Comparison of ENCODE assay signal across 9 cellular contexts in the genomic region with DNA sequence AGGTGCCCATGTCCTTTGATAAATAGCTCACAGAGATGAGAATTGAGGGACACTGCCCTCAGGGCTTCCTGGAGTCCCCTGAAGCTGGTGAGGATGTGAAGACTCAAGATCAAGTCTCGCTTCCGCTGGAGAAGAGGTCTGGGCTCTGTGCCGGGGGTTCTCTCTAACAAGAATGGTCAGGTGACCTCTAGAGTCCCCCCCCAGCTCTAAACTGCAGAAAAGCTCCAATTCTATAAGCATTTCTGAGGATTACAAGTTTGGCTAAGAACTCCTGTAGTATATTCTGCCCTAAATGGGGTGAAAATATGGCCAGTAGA. TPM values are rescaled to one million over a fixed set of nuclear protein-coding genes. Genes with fewer than 3 reads are reported as not detected.
DNase-seq lines count a peak whose midpoint lies in the region; ATAC-seq, FAIRE-seq and TF ChIP-seq lines count a peak whose summit lies in the region.
"Had no signal": no experiment of that assay in that cellular context is flagged by ENCODE, and none has a peak within 500 bp of the region (broad histone marks: within the 10 kb centered on the region; RNA-seq: fewer than 3 reads in every experiment).

No MANE protein-coding gene starts in this region.

- H3K27me3 ChIP-seq in esophagus squamous epithelium = no peaks in the 10 kb centered on the region
- H3K27me3 ChIP-seq in small intestine (ENCODE audit: control insufficient read depth in 2 of 2, insufficient read depth in 2 of 2, low read length in 2 of 2) = no peaks in the 10 kb centered on the region

- DNase-seq in SK-N-MC (ENCODE audit: low read depth, low spot score) (no peak), esophagus squamous epithelium (lab: John Stamatoyannopoulos, UW) (no peak), small intestine (no peak), sciatic nerve (ENCODE audit: low spot score) (no peak), AML-193 (lab: John Stamatoyannopoulos, UW) (no peak), dedifferentiated amniotic fluid mesenchymal stem cell (ENCODE audit: extremely low spot score) (no peak)
- DNase-seq: NCI-H146 had no signal

- no peak for TF ChIP-seq CTCF in esophagus squamous epithelium (IDR thresholded peaks at IDR 0.05)

- peak overlapping the region; percentile 62; the same call in 1 of the 2 replicates for H3K4me3 ChIP-seq in SK-N-MC
- peak overlapping the region in 2 of 4 donors; percentile 0 to 35 for H3K4me3 ChIP-seq in esophagus squamous epithelium
- H3K4me3 ChIP-seq in small intestine (ENCODE audit: low read depth in 1 of 2, low read length in 2 of 2) = peak overlapping the region in 1 of 2 donors; percentile 54

- H3K9ac ChIP-seq in SK-N-MC (ENCODE audit: insufficient read length) = no peak overlapping the region

- H3K27ac ChIP-seq in SK-N-MC (peak overlapping the region; percentile 92), esophagus squamous epithelium (peak overlapping the region; percentile 38 to 86 (median 72)), small intestine (ENCODE audit: low read depth in 1 of 2, low read length in 1 of 2) (peak overlapping the region; percentile 71 to 81)

- in situ Hi-C loops in GM18951 (cut with MboI; ENCODE audit: low sequenced_read_pairs, unreplicated experiment) = loop anchor here (10.0 kb wide), 2 partner anchors 46 to 264 kb away; a partner anchor contains a TSS

- intact Hi-C loops in esophagus squamous epithelium (cut with DNase I) (loop anchor here (10.0 kb wide), 1 partner anchor 46 kb away; no protein-coding TSS in a partner anchor), sciatic nerve (cut with DNase I) (no loop called here)

- ATAC-seq in sciatic nerve = no peak
- ATAC-seq in GM18861 (IDR thresholded peaks at IDR 0.05; ENCODE audit: unreplicated experiment) = no peak

- TF ChIP-seq POLR2A in GM18951 (IDR thresholded peaks at IDR 0.05; ENCODE audit: extremely low read depth, insufficient read depth, insufficient read length) = peak; percentile 1
- TF ChIP-seq POLR2A in esophagus squamous epithelium (IDR thresholded peaks at IDR 0.05) = no peak

- FAIRE-seq in small intestine (lab: Jason Lieb, UNC) = no peak

- H3K4me1 ChIP-seq in esophagus squamous epithelium = peaks cover 0 to 75% (median 49%) of the 10 kb centered on the region in 3 donors
- peaks cover 12 to 22% of the 10 kb centered on the region in 2 donors for H3K4me1 ChIP-seq in small intestine (ENCODE audit: control insufficient read depth in 2 of 2, insufficient read depth in 1 of 2, low read depth in 1 of 2, low read length in 1 of 2)

- no peaks in the 10 kb centered on the region for H3K9me3 ChIP-seq in SK-N-MC (ENCODE audit: low read depth, low read length)
- no peaks in the 10 kb centered on the region for H3K9me3 ChIP-seq in esophagus squamous epithelium
- no peaks in the 10 kb centered on the region for H3K9me3 ChIP-seq in small intestine (ENCODE audit: control insufficient read depth, low read depth)

- H3K36me3 ChIP-seq in SK-N-MC (ENCODE audit: insufficient read depth, low read length) (no peaks in the 10 kb centered on the region), esophagus squamous epithelium (no peaks in the 10 kb centered on the region), small intestine (ENCODE audit: control insufficient read depth in 2 of 2, insufficient read depth in 2 of 2, low read length in 2 of 2) (no peaks in the 10 kb centered on the region)

- WGBS in esophagus squamous epithelium, 2 donors = 69 to 80% methylated on average over 1 to 3 of the region's 3 CpGs
- WGBS in small intestine, 3 donors = 65 to 76% (median 76%) methylated on average over 3 of the region's 3 CpGs

RNA-seq across cellular contexts. Expression of a gene that starts 32.4 kb away (rescaled TPM):
- total RNA-seq in esophagus squamous epithelium (10 to 100 TPM in 2 of 4 donors, 1 to 10 TPM in 2; 7.2 to 17.9 (median 12.6) TPM), sciatic nerve (40.3 TPM)
- 10 to 100 TPM; 20.0 to 91.5 (median 63.0) TPM for polyA plus RNA-seq in small intestine
